Comparison of ENCODE assay signal across 8 cellular contexts in genomic region chr4:140156529-140157171, GRCh38. TPM values are rescaled to one million over a fixed set of nuclear protein-coding genes. Genes with fewer than 3 reads are reported as not detected.
DNase-seq lines count a peak whose midpoint lies in the region; ATAC-seq and TF ChIP-seq lines count a peak whose summit lies in the region.

No MANE protein-coding gene starts in this region.

- H3K27ac Mint-ChIP-seq in activated naive CD8-positive, alpha-beta T cell treated with anti-CD3 and anti-CD28 coated beads, Interleukin-2, amount 10 ng/mL, durations not matched to agents 7 days and 5 days, result no peak overlapping the region

- peaks cover 21% of the 10 kb centered on the region for H3K4me1 Mint-ChIP-seq in activated naive CD8-positive, alpha-beta T cell treated with anti-CD3 and anti-CD28 coated beads, Interleukin-2, amount 10 ng/mL, durations not matched to agents 7 days and 5 days

- in situ Hi-C loops in KBM-7 (cut with MboI; ENCODE audit: low pct_unique_long_range_greater_than_20kb, low sequenced_read_pairs), result no loop called here

- H3K4me3 Mint-ChIP-seq in activated naive CD8-positive, alpha-beta T cell treated with anti-CD3 and anti-CD28 coated beads, Interleukin-2, amount 10 ng/mL, durations not matched to agents 7 days and 5 days, result peak overlapping the region; percentile 31

- no peaks in the 10 kb centered on the region for H3K27me3 Mint-ChIP-seq in activated naive CD8-positive, alpha-beta T cell treated with anti-CD3 and anti-CD28 coated beads, Interleukin-2, amount 10 ng/mL, durations not matched to agents 7 days and 5 days

- peak; percentile 58 for ATAC-seq in GM21526 (IDR thresholded peaks at IDR 0.05; ENCODE audit: low FRiP score, unreplicated experiment)
- ATAC-seq in activated naive CD8-positive, alpha-beta T cell treated with anti-CD3 and anti-CD28 coated beads, Interleukin-2, amount 10 ng/mL, durations not matched to agents 7 days and 5 days (ENCODE audit: low read depth), result no peak

- POLR2A ChIA-PET in activated naive CD8-positive, alpha-beta T cell treated with anti-CD3 and anti-CD28 coated beads, Interleukin-2, amount 10 ng/mL, durations not matched to agents 7 days and 5 days (lab: Charles Lee), result interaction anchor here (0.5 to 1.3 kb wide), 3 partner anchors 70 to 87 kb away, joined by 3 to 4 read pairs (median 3); no protein-coding TSS in a partner anchor

- H3K4me3 ChIP-seq in GM06990 (replicated peaks; ENCODE audit: low read depth, low read length), result no peak overlapping the region

- DNase-seq in GM06990 (ENCODE audit: extremely low read depth, insufficient read length), result peak; percentile 28
- peak; percentile 69 for DNase-seq in KBM-7
- DNase-seq in activated naive CD8-positive, alpha-beta T cell treated with anti-CD3 and anti-CD28 coated beads, Interleukin-2, amount 10 ng/mL, durations not matched to agents 7 days and 5 days, result no peak
- DNase-seq in NCI-H1694 (lab: John Stamatoyannopoulos, UW), result no peak
- no peak for DNase-seq in DMS53 treated with DMSO at 0.1 percent for 48 hours (lab: John Stamatoyannopoulos, UW; ENCODE audit: unreplicated experiment)
- no peak for DNase-seq in DMS153 (lab: John Stamatoyannopoulos, UW)
- DNase-seq in cerebellar cortex (ENCODE audit: low spot score), result no peak

- peaks cover 2% of the 10 kb centered on the region for H3K36me3 Mint-ChIP-seq in activated naive CD8-positive, alpha-beta T cell treated with anti-CD3 and anti-CD28 coated beads, Interleukin-2, amount 10 ng/mL, durations not matched to agents 7 days and 5 days

- peaks cover 3% of the 10 kb centered on the region for H3K27me3 ChIP-seq in GM06990 (replicated peaks; ENCODE audit: control insufficient read depth, insufficient read depth, low read length)

- H3K36me3 ChIP-seq in GM06990 (ENCODE audit: control insufficient read depth, insufficient read depth, low read length), result no peaks in the 10 kb centered on the region

- no peak for TF ChIP-seq CTCF in GM06990 (IDR thresholded peaks at IDR 0.05; ENCODE audit: insufficient read depth, low read length, poor library complexity, severe bottlenecking)

- H3K9me3 Mint-ChIP-seq in activated naive CD8-positive, alpha-beta T cell treated with anti-CD3 and anti-CD28 coated beads, Interleukin-2, amount 10 ng/mL, durations not matched to agents 7 days and 5 days, result no peaks in the 10 kb centered on the region

RNA-seq across cellular contexts. Expression of gene MAML3, which starts 2.7 kb away (rescaled TPM):
- 1 to 10 TPM; 4.6 to 4.7 TPM for total RNA-seq in activated naive CD8-positive, alpha-beta T cell treated with anti-CD3 and anti-CD28 coated beads, Interleukin-2, amount 10 ng/mL, durations not matched to agents 7 days and 5 days

Comparison
In these comparisons a context has a peak if more than half of its experiments do, and no peak if none do; other contexts are left out.
1. DNase-seq: peak in GM06990 (single experiment) and KBM-7 (single experiment); none in activated naive CD8-positive, alpha-beta T cell treated with anti-CD3 and anti-CD28 coated beads, Interleukin-2, amount 10 ng/mL, durations not matched to agents 7 days and 5 days (single experiment), NCI-H1694 (single experiment), DMS53 treated with DMSO at 0.1 percent for 48 hours (single experiment), DMS153 (single experiment) and cerebellar cortex (single experiment).